In the genomic region with DNA sequence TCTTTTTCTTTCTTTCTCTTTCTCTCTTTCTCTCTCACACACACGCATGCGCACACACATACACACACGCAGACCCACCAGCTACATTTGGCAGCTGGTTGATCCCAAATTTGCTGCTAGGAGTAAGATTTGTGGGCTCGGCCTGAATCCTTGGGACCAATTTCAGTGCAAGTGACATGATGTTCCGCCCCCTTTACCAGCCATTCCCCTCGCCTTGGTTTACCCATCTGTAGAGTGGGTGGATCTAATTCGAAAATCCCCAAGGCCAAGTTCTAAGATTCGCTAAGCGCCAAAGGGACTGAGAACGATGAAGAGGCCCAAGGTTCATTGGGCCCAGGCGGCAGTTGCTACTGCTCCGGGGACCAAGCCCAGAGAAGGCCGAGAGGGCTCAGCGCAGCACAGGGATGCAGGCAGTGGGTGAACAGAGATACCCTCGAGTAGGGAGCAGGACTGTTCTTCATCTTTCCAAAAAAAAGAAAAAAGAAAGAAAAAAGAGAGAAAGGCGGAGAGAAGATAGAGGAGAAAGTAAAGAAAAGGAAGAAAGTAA, we compare ENCODE assay signal across 1 cellular context.
TF ChIP-seq lines count a peak whose summit lies in the region.

No MANE protein-coding gene starts in this region.

TF ChIP-seq in endothelial cell of umbilical vein, 7 proteins besides CTCF, POLR2A, EP300 and RAD21:
- peak; percentile 87 for TF ChIP-seq EZH2 (IDR thresholded peaks at IDR 0.05; ENCODE audit: borderline replicate concordance, low read depth, low read length, severe bottlenecking)
- TF ChIP-seq POLR2AphosphoS5 (IDR thresholded peaks at IDR 0.05; ENCODE audit: insufficient read depth, low read depth, low read length) = no peak
TF ChIP-seq in endothelial cell of umbilical vein: peak in this region for 1.
